ENCODE assay signal across 39 cellular contexts in the genomic region with DNA sequence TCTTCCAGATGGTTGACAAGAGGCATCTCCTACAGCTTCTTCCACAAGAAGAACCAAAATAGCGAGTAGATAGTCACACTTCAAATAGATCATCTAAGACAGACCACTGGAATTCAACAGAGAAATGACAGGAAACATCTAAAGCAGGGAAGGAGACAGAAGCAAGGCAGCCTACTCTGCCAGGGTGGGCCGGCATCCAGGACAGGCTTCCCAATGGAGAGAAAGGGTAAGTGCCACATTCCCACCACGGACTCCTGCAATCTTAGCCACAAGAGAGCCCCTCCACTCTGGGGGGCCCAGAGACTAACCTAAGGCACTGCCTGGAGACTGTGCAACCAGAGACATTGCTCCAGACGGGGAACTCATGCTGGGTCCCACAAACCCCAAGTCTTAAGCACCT.
"Had no signal": no experiment of that assay in that cellular context is flagged by ENCODE, and none has a peak within 500 bp of the region (broad histone marks: within the 10 kb centered on the region; RNA-seq: fewer than 3 reads in every experiment).

No MANE protein-coding gene starts in this region.

- H3K27ac Mint-ChIP-seq: activated naive CD4-positive, alpha-beta T cell treated with anti-CD3 and anti-CD28 coated beads for 36 hours; activated naive CD4-positive, alpha-beta T cell treated with anti-CD3 and anti-CD28 coated beads, Interleukin-2, amount 10 ng/mL, durations not matched to agents 7 days and 5 days; activated naive CD4-positive, alpha-beta T cell treated with anti-CD3 and anti-CD28 coated beads, Interleukin-2, amount 50 U/mL, for 24 hours; activated naive CD4-positive, alpha-beta T cell treated with anti-CD3 and anti-CD28 coated beads, Interleukin-2, amount 50 U/mL, for 72 hours; activated naive CD8-positive, alpha-beta T cell; activated naive CD8-positive, alpha-beta T cell treated with anti-CD3 and anti-CD28 coated beads for 36 hours; activated naive CD8-positive, alpha-beta T cell treated with anti-CD3 and anti-CD28 coated beads, Interleukin-2, amount 10 ng/mL, durations not matched to agents 7 days and 5 days; activated naive CD8-positive, alpha-beta T cell treated with anti-CD3 and anti-CD28 coated beads, Interleukin-2, amount 50 U/mL, for 24 hours; activated T-cell treated with anti-CD3 and anti-CD28 coated beads, Interleukin-2, amount 50 U/mL, for 24 hours; activated T-cell treated with anti-CD3 and anti-CD28 coated beads, Interleukin-2, amount 50 U/mL, for 72 hours; activated T-helper 1 cell treated with anti-CD3 and anti-CD28 coated beads, Interleukin-12 subunit alpha, Interleukin-12 subunit beta, Interleukin-2, Interleukin-4 antibody, amounts not matched to agents 30 ng/mL and 10 ng/mL and 1 ng/mL, durations not matched to agents 14 hours and 24 hours and 36 hours; activated T-helper 17 cell treated with anti-CD3 and anti-CD28 coated beads, Interleukin-2, amount 50 U/mL, for 72 hours; activated T-helper 2 cell treated with anti-CD3 and anti-CD28 coated beads, Interferon-gamma antibody, Interleukin-2, Interleukin-4, amounts not matched to agents 10 μg/mL and 5 μg/mL and 100 μg/mL, durations not matched to agents 14 hours and 24 hours and 36 hours; brain had no signal

- H3K9me3 Mint-ChIP-seq: activated naive CD4-positive, alpha-beta T cell treated with anti-CD3 and anti-CD28 coated beads, Interleukin-2, amount 10 ng/mL, durations not matched to agents 7 days and 5 days; activated naive CD4-positive, alpha-beta T cell treated with anti-CD3 and anti-CD28 coated beads, Interleukin-2, amount 50 U/mL, for 24 hours; activated naive CD4-positive, alpha-beta T cell treated with anti-CD3 and anti-CD28 coated beads, Interleukin-2, amount 50 U/mL, for 72 hours; activated naive CD8-positive, alpha-beta T cell treated with anti-CD3 and anti-CD28 coated beads for 36 hours; activated naive CD8-positive, alpha-beta T cell treated with anti-CD3 and anti-CD28 coated beads, Interleukin-2, amount 50 U/mL, for 24 hours; activated T-cell treated with anti-CD3 and anti-CD28 coated beads, Interleukin-2, amount 50 U/mL, for 24 hours; activated T-cell treated with anti-CD3 and anti-CD28 coated beads, Interleukin-2, amount 50 U/mL, for 4 hours; activated T-helper 1 cell treated with anti-CD3 and anti-CD28 coated beads, Interleukin-12 subunit alpha, Interleukin-12 subunit beta, Interleukin-2, Interleukin-4 antibody, amounts not matched to agents 30 ng/mL and 10 ng/mL and 1 ng/mL, durations not matched to agents 14 hours and 24 hours and 36 hours; activated T-helper 17 cell treated with anti-CD3 and anti-CD28 coated beads, Interleukin-2, amount 50 U/mL, for 72 hours; activated T-helper 2 cell treated with anti-CD3 and anti-CD28 coated beads, Interferon-gamma antibody, Interleukin-2, Interleukin-4, amounts not matched to agents 10 μg/mL and 5 μg/mL and 100 μg/mL, durations not matched to agents 14 hours and 24 hours and 36 hours; central memory CD8-positive, alpha-beta T cell had no signal

- H3K4me3 ChIP-seq: adrenal gland, ascending aorta, body of pancreas, breast epithelium, cardiac muscle cell had no signal

- H3K27me3 ChIP-seq: adrenal gland, ascending aorta, body of pancreas, brain microvascular endothelial cell, breast epithelium, cardiac muscle cell had no signal

- H3K4me3 Mint-ChIP-seq: activated naive CD4-positive, alpha-beta T cell treated with anti-CD3 and anti-CD28 coated beads for 36 hours; activated naive CD4-positive, alpha-beta T cell treated with anti-CD3 and anti-CD28 coated beads, Interleukin-2, amount 10 ng/mL, durations not matched to agents 7 days and 5 days; activated naive CD4-positive, alpha-beta T cell treated with anti-CD3 and anti-CD28 coated beads, Interleukin-2, amount 50 U/mL, for 24 hours; activated naive CD8-positive, alpha-beta T cell; activated naive CD8-positive, alpha-beta T cell treated with anti-CD3 and anti-CD28 coated beads for 36 hours; activated naive CD8-positive, alpha-beta T cell treated with anti-CD3 and anti-CD28 coated beads, Interleukin-2, amount 10 ng/mL, durations not matched to agents 7 days and 5 days; activated naive CD8-positive, alpha-beta T cell treated with anti-CD3 and anti-CD28 coated beads, Interleukin-2, amount 50 U/mL, for 24 hours; activated T-cell treated with anti-CD3 and anti-CD28 coated beads, Interleukin-2, amount 50 U/mL, for 24 hours; activated T-cell treated with anti-CD3 and anti-CD28 coated beads, Interleukin-2, amount 50 U/mL, for 4 hours; activated T-cell treated with anti-CD3 and anti-CD28 coated beads, Interleukin-2, amount 50 U/mL, for 72 hours; activated T-helper 1 cell treated with anti-CD3 and anti-CD28 coated beads, Interleukin-12 subunit alpha, Interleukin-12 subunit beta, Interleukin-2, Interleukin-4 antibody, amounts not matched to agents 30 ng/mL and 10 ng/mL and 1 ng/mL, durations not matched to agents 14 hours and 24 hours and 36 hours; activated T-helper 17 cell treated with anti-CD3 and anti-CD28 coated beads, Interleukin-2, amount 50 U/mL, for 72 hours; brain; central memory CD8-positive, alpha-beta T cell had no signal

- H3K4me1 ChIP-seq: adrenal gland, ascending aorta, body of pancreas, breast epithelium had no signal

- H3K36me3 ChIP-seq: adrenal gland, ascending aorta, brain microvascular endothelial cell, breast epithelium, cardiac muscle cell had no signal

- H3K27ac ChIP-seq: adrenal gland, ascending aorta, body of pancreas, brain microvascular endothelial cell, breast epithelium, cardiac muscle cell had no signal

- H3K36me3 Mint-ChIP-seq: activated naive CD4-positive, alpha-beta T cell treated with anti-CD3 and anti-CD28 coated beads, Interleukin-2, amount 10 ng/mL, durations not matched to agents 7 days and 5 days; activated naive CD4-positive, alpha-beta T cell treated with anti-CD3 and anti-CD28 coated beads, Interleukin-2, amount 50 U/mL, for 72 hours; activated naive CD8-positive, alpha-beta T cell treated with anti-CD3 and anti-CD28 coated beads for 36 hours; activated naive CD8-positive, alpha-beta T cell treated with anti-CD3 and anti-CD28 coated beads, Interleukin-2, amount 10 ng/mL, durations not matched to agents 7 days and 5 days; brain had no signal

- DNase-seq: activated effector memory CD4-positive, alpha-beta T cell treated with anti-CD3 and anti-CD28 coated beads, Interleukin-2, amount 50 U/mL, for 16 hours; activated effector memory CD4-positive, alpha-beta T cell treated with Interleukin-2 at 50 U/mL for 16 hours; activated gamma-delta T cell; activated gamma-delta T cell treated with Interleukin-2 at 50 U/mL for 16 hours; activated naive CD4-positive, alpha-beta T cell; activated naive CD4-positive, alpha-beta T cell treated with anti-CD3 and anti-CD28 coated beads for 36 hours; activated naive CD4-positive, alpha-beta T cell treated with anti-CD3 and anti-CD28 coated beads, Interleukin-2, amount 10 ng/mL, durations not matched to agents 7 days and 5 days; activated naive CD4-positive, alpha-beta T cell treated with anti-CD3 and anti-CD28 coated beads, Interleukin-2, amount 50 U/mL, for 16 hours; activated naive CD4-positive, alpha-beta T cell treated with Interleukin-2 at 50 U/mL for 16 hours; activated naive CD8-positive, alpha-beta T cell treated with anti-CD3 and anti-CD28 coated beads for 36 hours; activated naive CD8-positive, alpha-beta T cell treated with anti-CD3 and anti-CD28 coated beads, Interleukin-2, amount 10 ng/mL, durations not matched to agents 7 days and 5 days; activated naive CD8-positive, alpha-beta T cell treated with anti-CD3 and anti-CD28 coated beads, Interleukin-2, amount 50 U/mL, for 24 hours; activated T-cell treated with anti-CD3 and anti-CD28 coated beads for 4 hours; activated T-cell treated with anti-CD3 and anti-CD28 coated beads, Interleukin-2, amount 50 U/mL, for 1 hour; activated T-cell treated with anti-CD3 and anti-CD28 coated beads, Interleukin-2, amount 50 U/mL, for 24 hours; activated T-cell treated with anti-CD3 and anti-CD28 coated beads, Interleukin-2, amount 50 U/mL, for 4 hours; activated T-cell treated with anti-CD3 and anti-CD28 coated beads, Interleukin-2, amount 50 U/mL, for 48 hours; activated T-cell treated with anti-CD3 and anti-CD28 coated beads, Interleukin-2, amount 50 U/mL, for 72 hours; adrenal gland; amniotic stem cell; amygdala; anterior cingulate cortex; aorta; body of pancreas; brain microvascular endothelial cell; caudate nucleus; central memory CD4-positive, alpha-beta T cell; cerebellar nuclear complex had no signal

- H3K4me1 Mint-ChIP-seq: activated naive CD4-positive, alpha-beta T cell treated with anti-CD3 and anti-CD28 coated beads, Interleukin-2, amount 10 ng/mL, durations not matched to agents 7 days and 5 days; activated naive CD4-positive, alpha-beta T cell treated with anti-CD3 and anti-CD28 coated beads, Interleukin-2, amount 50 U/mL, for 24 hours; activated naive CD8-positive, alpha-beta T cell treated with anti-CD3 and anti-CD28 coated beads for 36 hours; activated naive CD8-positive, alpha-beta T cell treated with anti-CD3 and anti-CD28 coated beads, Interleukin-2, amount 10 ng/mL, durations not matched to agents 7 days and 5 days; activated naive CD8-positive, alpha-beta T cell treated with anti-CD3 and anti-CD28 coated beads, Interleukin-2, amount 50 U/mL, for 24 hours; activated T-helper 17 cell treated with anti-CD3 and anti-CD28 coated beads, Interleukin-2, amount 50 U/mL, for 72 hours; central memory CD8-positive, alpha-beta T cell had no signal

- ATAC-seq: activated naive CD4-positive, alpha-beta T cell treated with anti-CD3 and anti-CD28 coated beads, Interleukin-2, amount 50 U/mL, for 72 hours; activated naive CD8-positive, alpha-beta T cell treated with anti-CD3 and anti-CD28 coated beads, Interleukin-2, amount 50 U/mL, for 24 hours; activated T-cell treated with anti-CD3 and anti-CD28 coated beads, Interleukin-2, amount 50 U/mL, for 4 hours; activated T-cell treated with anti-CD3 and anti-CD28 coated beads, Interleukin-2, amount 50 U/mL, for 72 hours; activated T-helper 17 cell treated with anti-CD3 and anti-CD28 coated beads, Interleukin-2, amount 50 U/mL, for 72 hours; body of pancreas had no signal

- H3K9me3 ChIP-seq: adrenal gland, ascending aorta, body of pancreas, breast epithelium had no signal
